Comparison of ENCODE assay signal across 8 cellular contexts in the genomic region with DNA sequence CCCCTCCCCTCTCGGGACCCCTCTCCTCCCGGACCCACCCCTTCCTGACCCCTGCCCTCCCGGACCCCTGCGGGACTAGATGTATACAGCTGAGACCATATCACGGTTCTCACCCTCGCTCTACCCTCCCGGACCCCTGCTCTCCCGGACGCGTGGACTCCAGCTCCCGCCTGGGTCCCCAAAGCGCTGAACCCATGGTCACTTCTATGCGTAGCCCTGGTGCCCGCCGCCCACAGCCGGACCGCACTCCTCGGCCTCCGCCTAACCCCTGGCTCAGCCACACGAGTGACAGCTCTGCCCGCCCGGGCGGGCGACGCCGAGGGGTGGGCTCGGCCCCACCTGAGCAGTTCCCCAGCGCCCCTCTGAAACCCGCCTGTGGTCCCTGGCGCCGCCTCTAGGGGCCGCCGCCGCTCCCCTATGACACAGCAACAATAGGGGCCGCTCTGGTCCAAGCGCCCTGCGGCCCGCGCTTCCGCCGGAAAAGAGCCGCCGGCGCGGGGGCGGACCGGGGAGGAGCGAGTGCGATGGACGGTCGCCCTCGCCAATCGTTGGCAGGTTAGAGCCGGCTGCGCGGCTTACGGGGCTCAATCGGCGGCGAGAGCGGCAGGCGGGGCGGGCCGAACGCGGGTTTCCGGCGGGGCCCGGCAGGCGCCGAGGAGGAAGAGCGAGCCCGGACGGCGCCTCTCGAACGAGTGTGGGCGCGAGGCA. TPM values are rescaled to one million over a fixed set of nuclear protein-coding genes. Genes with fewer than 3 reads are reported as not detected.
DNase-seq lines count a peak whose midpoint lies in the region; ATAC-seq and TF ChIP-seq lines count a peak whose summit lies in the region.

A gene with protein sequence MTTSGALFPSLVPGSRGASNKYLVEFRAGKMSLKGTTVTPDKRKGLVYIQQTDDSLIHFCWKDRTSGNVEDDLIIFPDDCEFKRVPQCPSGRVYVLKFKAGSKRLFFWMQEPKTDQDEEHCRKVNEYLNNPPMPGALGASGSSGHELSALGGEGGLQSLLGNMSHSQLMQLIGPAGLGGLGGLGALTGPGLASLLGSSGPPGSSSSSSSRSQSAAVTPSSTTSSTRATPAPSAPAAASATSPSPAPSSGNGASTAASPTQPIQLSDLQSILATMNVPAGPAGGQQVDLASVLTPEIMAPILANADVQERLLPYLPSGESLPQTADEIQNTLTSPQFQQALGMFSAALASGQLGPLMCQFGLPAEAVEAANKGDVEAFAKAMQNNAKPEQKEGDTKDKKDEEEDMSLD (plus strand): TSS at position 657 of the 708 bp plus-strand sequence. CDS start 572 bp downstream, outside the sequence.

- no peak within 1 kb of the TSS for H3K4me3 ChIP-seq in KMS-11 (IDR thresholded peaks at IDR 0.05; ENCODE audit: insufficient read depth, low read depth, low read length)
- H3K4me3 ChIP-seq in Panc1 (ENCODE audit: low read depth in 2 of 2, low read length in 2 of 2) = peak within 1 kb of the TSS; percentile 83 to 94
- H3K4me3 ChIP-seq in esophagus muscularis mucosa = peak within 1 kb of the TSS; percentile 77 to 99 (median 86)

- TF ChIP-seq CTCF in KMS-11 (conservative IDR thresholded peaks at IDR 0.05; ENCODE audit: low read depth, low read length) (peak; percentile 76), Panc1 (IDR thresholded peaks at IDR 0.05) (peak; percentile 92), esophagus muscularis mucosa (IDR thresholded peaks at IDR 0.05) (peak in 2 of 3 experiments; percentile 98 to 99)

- 0% methylated on average over 48 of the region's 79 CpGs for WGBS in esophagus muscularis mucosa

- peaks cover 23% of the 10 kb centered on the region; the same call in 1 of the 2 replicates for H3K36me3 ChIP-seq in KMS-11 (ENCODE audit: insufficient read depth)
- H3K36me3 ChIP-seq in Panc1 (ENCODE audit: control insufficient read depth, insufficient read depth, low read length) = peaks cover 2% of the 10 kb centered on the region; the same call in 1 of the 2 replicates
- H3K36me3 ChIP-seq in esophagus muscularis mucosa = peaks cover 15 to 50% (median 42%) of the 10 kb centered on the region in 4 donors

- in situ Hi-C loops in Panc1 (cut with HindIII; ENCODE audit: low pct_unique_long_range_greater_than_20kb, low sequenced_read_pairs) = no loop called here

- no peaks in the 10 kb centered on the region for H3K27me3 ChIP-seq in KMS-11 (ENCODE audit: insufficient read depth, low read depth)
- H3K27me3 ChIP-seq in Panc1 (ENCODE audit: control insufficient read depth, insufficient read depth, low read length) = no peaks in the 10 kb centered on the region
- no peaks in the 10 kb centered on the region for H3K27me3 ChIP-seq in esophagus muscularis mucosa

- H3K27ac ChIP-seq in KMS-11 (peak within 1 kb of the TSS; percentile 98), Panc1 (ENCODE audit: low read length) (peak within 1 kb of the TSS; percentile 91), esophagus muscularis mucosa (replicated peaks in 1 of 4) (peak within 1 kb of the TSS; percentile 95 to 99 (median 98))

- TF ChIP-seq EP300 in esophagus muscularis mucosa (IDR thresholded peaks at IDR 0.05) = no peak

- BruUV-seq in Panc1 (replicated peaks; lab: Mats Ljungman, UMichigan) = no TSS peak

- CTCF ChIA-PET in Panc1 (lab: Charles Lee) = interaction anchor here (0.6 to 1.1 kb wide), 10 partner anchors 8 to 291 kb away, joined by 3 to 12 read pairs (median 4); no protein-coding TSS in a partner anchor

- H4K20me1 ChIP-seq in KMS-11 (ENCODE audit: insufficient read depth) = peaks cover 22% of the 10 kb centered on the region

- peak within 1 kb of the TSS; percentile 100 for H2AFZ ChIP-seq in KMS-11 (ENCODE audit: low read depth)

- peak; percentile 39 for TF ChIP-seq POLR2A in esophagus muscularis mucosa (IDR thresholded peaks at IDR 0.05; ENCODE audit: low read depth)

- peak; percentile 87 for DNase-seq in DMS79 treated with DMSO at 0.1 percent for 48 hours (lab: John Stamatoyannopoulos, UW)
- DNase-seq in Panc1 (ENCODE audit: low read depth, low spot score) = peak; percentile 76
- DNase-seq in activated T-cell treated with anti-CD3 and anti-CD28 coated beads, Interleukin-2, amount 50 U/mL, for 48 hours = peak; percentile 98 to 99
- DNase-seq in esophagus muscularis mucosa (ENCODE audit: extremely low spot score) = peak; percentile 98
- DNase-seq in myocyte (ENCODE audit: low read depth) = peak; percentile 96
- DNase-seq in stimulated activated CD8-positive, alpha-beta memory T cell treated with anti-CD3 and anti-CD28 coated beads, Interleukin-7, amount 100 ng/mL, for 48 hours (ENCODE audit: extremely low read depth in 1 of 2, low read depth in 1 of 2) = peak; percentile 90 to 97

- intact Hi-C loops in Panc1 (cut with micrococcal nuclease; ENCODE audit: unreplicated experiment) = loop anchor here (5.0 kb wide), 1 partner anchor 80 kb away; no protein-coding TSS in a partner anchor
- intact Hi-C loops in esophagus muscularis mucosa (cut with DNase I) = loop anchor here (2.0 kb wide), 1 partner anchor 50 kb away; no protein-coding TSS in a partner anchor

- H3K9ac ChIP-seq in KMS-11 = peak within 1 kb of the TSS; percentile 97

- H3K9me3 ChIP-seq in Panc1 (ENCODE audit: control insufficient read depth, insufficient read depth, low read depth, low read length) (no peaks in the 10 kb centered on the region), esophagus muscularis mucosa (no peaks in the 10 kb centered on the region)

- H3K4me1 ChIP-seq in KMS-11 (ENCODE audit: low read depth, poor library complexity, severe bottlenecking) (peaks cover 15% of the 10 kb centered on the region), Panc1 (ENCODE audit: control insufficient read depth, insufficient read depth, low read length) (peaks cover 26% of the 10 kb centered on the region), esophagus muscularis mucosa (peaks cover 27 to 54% (median 39%) of the 10 kb centered on the region in 4 donors)

- peak within 1 kb of the TSS; percentile 99 for H3K4me2 ChIP-seq in KMS-11

- peaks cover 38% of the 10 kb centered on the region for H3K79me2 ChIP-seq in KMS-11 (ENCODE audit: insufficient read depth, low read depth)

- POLR2A ChIA-PET in Panc1 (lab: Charles Lee) = interaction anchor here (0.6 kb wide), 3 partner anchors 82 to 94 kb away, joined by 3 to 7 read pairs (median 4); no protein-coding TSS in a partner anchor

- ATAC-seq in GM21723 (IDR thresholded peaks at IDR 0.05; ENCODE audit: unreplicated experiment) (peak; percentile 84), Panc1 (peak; percentile 80)

RNA-seq across cellular contexts. Expression of the gene that starts here (rescaled TPM):
- total RNA-seq in Panc1 (2021; ENCODE audit: unreplicated experiment) = 194 TPM
- 315 TPM for polyA plus RNA-seq in Panc1 (2012; ENCODE audit: insufficient read length)
- 100 to 1,000 TPM; 127 to 184 (median 173) TPM for total RNA-seq in esophagus muscularis mucosa
- total RNA-seq in myocyte = 144 and 156 TPM in 2 replicates
- polyA plus RNA-seq in myocyte (2012) = 152 TPM
